In genomic region chr1:25744636-25745425, GRCh38 we compare ENCODE assay signal across 14 cellular contexts. TPM values are rescaled to one million over a fixed set of nuclear protein-coding genes. Genes with fewer than 3 reads are reported as not detected.
A peak's percentile ranks its signal among the peaks of the same experiment; 100 is the strongest.
DNase-seq lines count a peak whose midpoint lies in the region; ATAC-seq and TF ChIP-seq lines count a peak whose summit lies in the region.
"Had no signal": no experiment of that assay in that cellular context is flagged by ENCODE, and none has a peak within 500 bp of the region (broad histone marks: within the 10 kb centered on the region; RNA-seq: fewer than 3 reads in every experiment).

No MANE protein-coding gene starts in this region.

- H2AFZ ChIP-seq in IMR-90 (replicated peaks; ENCODE audit: low read length, poor library complexity): no peak overlapping the region

- TF ChIP-seq EP300 in stomach (IDR thresholded peaks at IDR 0.05): no peak

- H2AK9ac ChIP-seq in IMR-90 (replicated peaks; ENCODE audit: low read depth, low read length, poor library complexity): peak overlapping the region; percentile 68

- POLR2A ChIA-PET in IMR-90 (lab: Charles Lee; ENCODE audit: unreplicated experiment): no interaction called here
- POLR2A ChIA-PET in WTC11 (lab: Charles Lee): no interaction called here

- H2BK120ac ChIP-seq in IMR-90 (ENCODE audit: low read depth, low read length): peak overlapping the region; percentile 5; the same call in 1 of the 2 replicates

- H4K5ac ChIP-seq in IMR-90 (ENCODE audit: low read depth, low read length): no peak overlapping the region; the same call in 1 of the 2 replicates

- H3K9me3 ChIP-seq in IMR-90 (ENCODE audit: control insufficient read depth, insufficient read depth, low read length): no peaks in the 10 kb centered on the region
- H3K9me3 ChIP-seq in left lung: no peaks in the 10 kb centered on the region
- no peaks in the 10 kb centered on the region for H3K9me3 ChIP-seq in stomach

- no peak overlapping the region for H4K91ac ChIP-seq in IMR-90 (ENCODE audit: insufficient read depth, low read depth, low read length)

- peak overlapping the region; percentile 8; the same call in 1 of the 2 replicates for H3K4ac ChIP-seq in IMR-90 (ENCODE audit: low read depth, low read length)

- WGBS in IMR-90 (ENCODE audit: extremely low coverage in 2 of 2, insufficient read length in 1 of 2), 2 experiments: no CpG with 5 or more reads among the region's 8 CpGs
- 87 to 96% (median 94%) methylated on average over 8 of the region's 8 CpGs for WGBS in stomach, 5 donors

- no peaks in the 10 kb centered on the region for H4K20me1 ChIP-seq in IMR-90 (ENCODE audit: insufficient read depth, low read length)

- TF ChIP-seq POLR2A in IMR-90 (IDR thresholded peaks at IDR 0.05; ENCODE audit: low read depth, low read length): no peak
- no peak for TF ChIP-seq POLR2A in stomach (IDR thresholded peaks at IDR 0.05)

- peaks cover 8% of the 10 kb centered on the region; the same call in 1 of the 2 replicates for H3K4me1 ChIP-seq in IMR-90 (ENCODE audit: control insufficient read depth, insufficient read depth, low read length)
- H3K4me1 ChIP-seq in left lung: peaks cover 12 to 20% of the 10 kb centered on the region in 2 donors
- H3K4me1 ChIP-seq in stomach: peaks cover 24 to 63% (median 41%) of the 10 kb centered on the region in 4 donors

- peaks cover 42% of the 10 kb centered on the region for H3K4me1 Mint-ChIP-seq in WTC11

- no peak overlapping the region for H2BK5ac ChIP-seq in IMR-90 (ENCODE audit: low read depth, low read length, poor library complexity, severe bottlenecking)

- H3K27ac ChIP-seq in IMR-90 (ENCODE audit: insufficient read depth, low read length) (no peak overlapping the region), left lung (peak overlapping the region in 1 of 2 donors; percentile 87), stomach (peak overlapping the region; percentile 65 to 92 (median 90))

- H4K8ac ChIP-seq in IMR-90 (ENCODE audit: low read depth in 2 of 2, low read length in 2 of 2): no peak overlapping the region

- no peaks in the 10 kb centered on the region for H3K9me3 Mint-ChIP-seq in WTC11
- H3K9me3 Mint-ChIP-seq: effector memory CD8-positive, alpha-beta T cell; stimulated activated naive CD8-positive, alpha-beta T cell treated with anti-CD3 and anti-CD28 coated beads, Interleukin-15, Interleukin-2, amounts not matched to agents 100 ng/mL and 50 ng/mL, for 24 hours had no signal

- H3K79me1 ChIP-seq in IMR-90 (ENCODE audit: low read depth in 1 of 2, low read length in 2 of 2): no peaks in the 10 kb centered on the region

- no peaks in the 10 kb centered on the region for H3K36me3 Mint-ChIP-seq in WTC11

- no peak overlapping the region; the same call in 1 of the 2 replicates for H3K18ac ChIP-seq in IMR-90 (ENCODE audit: low read depth, low read length)

- H3K23ac ChIP-seq in IMR-90 (ENCODE audit: low read depth, low read length): peak overlapping the region; percentile 27

- dilution Hi-C loops in IMR-90 (cut with HindIII; ENCODE audit: low sequenced_read_pairs, unreplicated experiment): no loop called here

- H3K14ac ChIP-seq in IMR-90 (replicated peaks; ENCODE audit: low read depth, low read length): no peak overlapping the region

- no peak for DNase-seq in IMR-90
- no peak for DNase-seq in WTC11 (ENCODE audit: low spot score)
- DNase-seq in left lung: no peak
- DNase-seq in stomach: no peak
- no peak for DNase-seq in SW480 (ENCODE audit: low spot score)
- no peak for DNase-seq in COR-L47 (lab: John Stamatoyannopoulos, UW)
- DNase-seq in DMS53 treated with DMSO at 0.1 percent for 48 hours (lab: John Stamatoyannopoulos, UW; ENCODE audit: unreplicated experiment): no peak
- DNase-seq: effector memory CD8-positive, alpha-beta T cell; glutamatergic neuron; NCI-H2227 treated with DMSO at 0.1 percent for 48 hours; stimulated activated CD4-positive, alpha-beta T cell treated with anti-CD3 and anti-CD28 coated beads, Interleukin-4, amount 100 ng/mL, for 24 hours had no signal

- H3K27me3 Mint-ChIP-seq in WTC11 (ENCODE audit: low read depth): no peaks in the 10 kb centered on the region
- H3K27me3 Mint-ChIP-seq: effector memory CD8-positive, alpha-beta T cell; stimulated activated naive CD8-positive, alpha-beta T cell treated with anti-CD3 and anti-CD28 coated beads, Interleukin-15, Interleukin-2, amounts not matched to agents 100 ng/mL and 50 ng/mL, for 24 hours had no signal

- H3K9me1 ChIP-seq in IMR-90 (ENCODE audit: insufficient read depth, low read length): no peaks in the 10 kb centered on the region

- no peak overlapping the region for H2BK20ac ChIP-seq in IMR-90 (ENCODE audit: low read depth, low read length)

- BruUV-seq in IMR-90 (replicated peaks; lab: Mats Ljungman, UMichigan): no TSS peak

- peaks cover 6% of the 10 kb centered on the region; the same call in 1 of the 2 replicates for H3K36me3 ChIP-seq in IMR-90 (ENCODE audit: control insufficient read depth, insufficient read depth, low read length)
- no peaks in the 10 kb centered on the region for H3K36me3 ChIP-seq in left lung
- peaks cover 0 to 9% (median 3%) of the 10 kb centered on the region in 4 donors for H3K36me3 ChIP-seq in stomach

- H3K9ac ChIP-seq in IMR-90 (ENCODE audit: low read depth, low read length): no peak overlapping the region

- H2BK15ac ChIP-seq in IMR-90 (ENCODE audit: low read depth, low read length): no peak overlapping the region

- intact Hi-C loops in IMR-90 (cut with micrococcal nuclease): loop anchor here (1.0 kb wide), 2 partner anchors 48 to 126 kb away; no protein-coding TSS in a partner anchor
- intact Hi-C loops in left lung (cut with DNase I): loop anchor here in 1 of 2 donors (10.0 kb wide), 1 partner anchor 130 kb away; the partner anchor contains the start of gene MAN1C1
- intact Hi-C loops in stomach (cut with DNase I; ENCODE audit: low total_unique reads): no loop called here

- no peaks in the 10 kb centered on the region; the same call in 1 of the 2 replicates for H3K27me3 ChIP-seq in IMR-90 (ENCODE audit: control insufficient read depth, insufficient read depth, low read length)
- no peaks in the 10 kb centered on the region for H3K27me3 ChIP-seq in left lung
- no peaks in the 10 kb centered on the region for H3K27me3 ChIP-seq in stomach

- in situ Hi-C loops in IMR-90 (cut with MboI; ENCODE audit: low sequenced_read_pairs): no loop called here

- peak overlapping the region; percentile 31; the same call in 1 of the 2 replicates for H2AK5ac ChIP-seq in IMR-90 (ENCODE audit: low read depth, low read length)

- H3K4me3 ChIP-seq in IMR-90 (ENCODE audit: insufficient read depth, low read depth, low read length): no peak overlapping the region
- H3K4me3 ChIP-seq in left lung: no peak overlapping the region
- no peak overlapping the region for H3K4me3 ChIP-seq in stomach

- TF ChIP-seq CTCF in IMR-90 (conservative IDR thresholded peaks at IDR 0.05; ENCODE audit: low read depth, low read length): no peak
- TF ChIP-seq CTCF in WTC11 (IDR thresholded peaks at IDR 0.05): no peak
- no peak for TF ChIP-seq CTCF in left lung (IDR thresholded peaks at IDR 0.05)
- no peak for TF ChIP-seq CTCF in stomach (IDR thresholded peaks at IDR 0.05)

- H3K56ac ChIP-seq in IMR-90 (ENCODE audit: extremely low read depth, insufficient read depth, low read length): no peak overlapping the region; the same call in 1 of the 2 replicates

- H3K4me3 Mint-ChIP-seq in WTC11: no peak overlapping the region
- H3K4me3 Mint-ChIP-seq: effector memory CD8-positive, alpha-beta T cell; stimulated activated naive CD8-positive, alpha-beta T cell treated with anti-CD3 and anti-CD28 coated beads, Interleukin-15, Interleukin-2, amounts not matched to agents 100 ng/mL and 50 ng/mL, for 24 hours had no signal

- peak overlapping the region; percentile 89 for H3K27ac Mint-ChIP-seq in WTC11
- H3K27ac Mint-ChIP-seq: effector memory CD8-positive, alpha-beta T cell; progenitor cell of endocrine pancreas; stimulated activated naive CD8-positive, alpha-beta T cell treated with anti-CD3 and anti-CD28 coated beads, Interleukin-15, Interleukin-2, amounts not matched to agents 100 ng/mL and 50 ng/mL, for 24 hours had no signal

- ATAC-seq in IMR-90 (ENCODE audit: low read depth): no peak
- ATAC-seq in WTC11: no peak
- peak; percentile 29 for ATAC-seq in left lung
- no peak for ATAC-seq in GM21447 (IDR thresholded peaks at IDR 0.05; ENCODE audit: unreplicated experiment)
- ATAC-seq: effector memory CD8-positive, alpha-beta T cell had no signal

- no peak overlapping the region for H3K4me2 ChIP-seq in IMR-90 (ENCODE audit: low read depth, low read length)

- no peak for TF ChIP-seq RAD21 in IMR-90 (IDR thresholded peaks at IDR 0.05; ENCODE audit: low read length)

- CTCF ChIA-PET in IMR-90 (lab: Yijun Ruan, JAX): no interaction called here
- CTCF ChIA-PET in WTC11 (lab: Charles Lee): interaction anchor here (0.6 to 3.1 kb wide), 8 partner anchors 14 to 283 kb away, joined by 3 to 9 read pairs (median 4); no protein-coding TSS in a partner anchor

TF ChIP-seq in IMR-90, 13 proteins besides CTCF, POLR2A, EP300 and RAD21 (continues in another document):
- TF ChIP-seq MAFK (IDR thresholded peaks at IDR 0.05; ENCODE audit: low read depth, low read length): no peak

RNA-seq across cellular contexts. Expression of gene SELENON, which starts 55.2 kb away (rescaled TPM):
- total RNA-seq in IMR-90 (2012; rRNA removed) (9.1 and 10.0 TPM in 2 replicates), WTC11 (2021) (80.2 to 99.6 TPM (median 96.0 TPM) in 3 replicates), left lung (10 to 100 TPM; 86.2 to 94.7 TPM), stomach (10 to 100 TPM in 4 of 5 donors, 1 to 10 TPM in 1; 1.7 to 81.1 (median 18.3) TPM)
- polyA plus RNA-seq in IMR-90 (2012; rRNA removed) (86.4 and 114 TPM in 2 replicates), stomach (10 to 100 TPM in 2 of 3 donors, 1 to 10 TPM in 1; 9.5 to 29.4 (median 21.7) TPM)
- 67.8 and 132 TPM in 2 replicates for polyA plus RNA-seq in IMR-90 (2012; cell fraction: cytosol; rRNA removed)
- polyA plus RNA-seq in IMR-90 (2012; cell fraction: nucleus; rRNA removed; ENCODE audit: low replicate concordance): 82.8 and 113 TPM in 2 replicates
